In genomic region chr12:30847259-30847658, GRCh38 we compare ENCODE assay signal across 2 cellular contexts.
A peak's percentile ranks its signal among the peaks of the same experiment; 100 is the strongest.
TF ChIP-seq lines count a peak whose summit lies in the region.

No MANE protein-coding gene starts in this region.

TF ChIP-seq in K562, 482 proteins besides CTCF, POLR2A, EP300 and RAD21 (continued from another document):
- TF ChIP-seq PHF20 (IDR thresholded peaks at IDR 0.05; ENCODE audit: partially characterized antibody), result peak; percentile 33
- TF ChIP-seq BACH1 (tag; IDR thresholded peaks at IDR 0.05), result no peak
- no peak for TF ChIP-seq HDAC8 (tag; IDR thresholded peaks at IDR 0.05)
- peak in 1 of 2 experiments; percentile 50; a peak in 1 of 4 replicates for TF ChIP-seq FOXA3 (CRISPR knock-in tag; conservative IDR thresholded peaks at IDR 0.05 in 1 of 2, IDR thresholded peaks at IDR 0.05 in 1 of 2)

TF ChIP-seq in HepG2, 621 proteins besides CTCF, POLR2A, EP300 and RAD21 (continued from another document):
- TF ChIP-seq THRA (CRISPR knock-in tag; IDR thresholded peaks at IDR 0.05; ENCODE audit: borderline replicate concordance), result 0 out of 2 replicates have a peak, but pooled peaks have one; percentile 10
- TF ChIP-seq SOX5 (CRISPR knock-in tag; IDR thresholded peaks at IDR 0.05; ENCODE audit: borderline replicate concordance), result no peak
- no peak for TF ChIP-seq TBL1XR1 (IDR thresholded peaks at IDR 0.05; ENCODE audit: borderline replicate concordance, low read length, partially characterized antibody)
- no peak for TF ChIP-seq ZNF207 (IDR thresholded peaks at IDR 0.05; ENCODE audit: borderline replicate concordance)
- no peak for TF ChIP-seq CREM (IDR thresholded peaks at IDR 0.05)
- no peak for TF ChIP-seq CREM (CRISPR knock-in tag; IDR thresholded peaks at IDR 0.05)
- TF ChIP-seq MIER2 (CRISPR knock-in tag; IDR thresholded peaks at IDR 0.05), result 0 out of 2 replicates have a peak, but pooled peaks have one; percentile 15
- TF ChIP-seq HOXD1 (CRISPR knock-in tag; IDR thresholded peaks at IDR 0.05), result no peak
- TF ChIP-seq KDM1A (CRISPR knock-in tag; IDR thresholded peaks at IDR 0.05), result peak; percentile 96
- TF ChIP-seq THAP8 (CRISPR knock-in tag; IDR thresholded peaks at IDR 0.05; ENCODE audit: borderline replicate concordance), result no peak
- 0 out of 2 replicates have a peak, but pooled peaks have one; percentile 24 for TF ChIP-seq CHD4 (IDR thresholded peaks at IDR 0.05; ENCODE audit: borderline replicate concordance, low read length)
- TF ChIP-seq PPARG (CRISPR knock-in tag; conservative IDR thresholded peaks at IDR 0.05), result peak; percentile 48; the same call in 1 of the 2 replicates
TF ChIP-seq in HepG2: peak in this region for 23.
